30 cellular contexts compared by ENCODE assay signal in genomic region chr19:43749152-43749551, GRCh38. TPM values are rescaled to one million over a fixed set of nuclear protein-coding genes. Genes with fewer than 3 reads are reported as not detected.
DNase-seq lines count a peak whose midpoint lies in the region; ATAC-seq, FAIRE-seq and TF ChIP-seq lines count a peak whose summit lies in the region.
"Had no signal": no experiment of that assay in that cellular context is flagged by ENCODE, and none has a peak within 500 bp of the region (broad histone marks: within the 10 kb centered on the region; RNA-seq: fewer than 3 reads in every experiment).

No MANE protein-coding gene starts in this region.

- H2BK12ac ChIP-seq in trophoblast cell (ENCODE audit: low read length): no peak overlapping the region

- H2AFZ ChIP-seq in IMR-90 (replicated peaks; ENCODE audit: low read length, poor library complexity) (no peak overlapping the region), astrocyte (ENCODE audit: low read depth, low read length) (no peak overlapping the region), trophoblast cell (ENCODE audit: insufficient read depth, low read length, poor library complexity) (no peak overlapping the region)

- H3K23ac ChIP-seq in IMR-90 (ENCODE audit: low read depth, low read length): no peak overlapping the region
- H3K23ac ChIP-seq in trophoblast cell (ENCODE audit: low read length): no peak overlapping the region

- H2AK5ac ChIP-seq in IMR-90 (ENCODE audit: low read depth, low read length): no peak overlapping the region
- no peak overlapping the region for H2AK5ac ChIP-seq in trophoblast cell (ENCODE audit: low read length)

- in situ Hi-C loops in IMR-90 (cut with MboI; ENCODE audit: low sequenced_read_pairs): loop anchor here (5.0 kb wide), 1 partner anchor 33 kb away; the partner anchor contains the start of gene KCNN4

- H4K8ac ChIP-seq in IMR-90 (ENCODE audit: low read depth in 2 of 2, low read length in 2 of 2) (no peak overlapping the region), trophoblast cell (ENCODE audit: low read depth, low read length) (no peak overlapping the region)

- dilution Hi-C loops in IMR-90 (cut with HindIII; ENCODE audit: low sequenced_read_pairs, unreplicated experiment): no loop called here

- intact Hi-C loops in IMR-90 (cut with micrococcal nuclease): no loop called here

- no peak overlapping the region for H2BK15ac ChIP-seq in IMR-90 (ENCODE audit: low read depth, low read length)

- peaks cover 22% of the 10 kb centered on the region; the same call in 1 of the 2 replicates for H4K20me1 ChIP-seq in IMR-90 (ENCODE audit: insufficient read depth, low read length)
- H4K20me1 ChIP-seq in astrocyte (ENCODE audit: insufficient read depth, low read length): peaks cover 4% of the 10 kb centered on the region

- no peak overlapping the region for H2AK9ac ChIP-seq in IMR-90 (replicated peaks; ENCODE audit: low read depth, low read length, poor library complexity)

- POLR2A ChIA-PET in IMR-90 (lab: Charles Lee; ENCODE audit: unreplicated experiment): no interaction called here

- H2BK5ac ChIP-seq in IMR-90 (ENCODE audit: low read depth, low read length, poor library complexity, severe bottlenecking) (no peak overlapping the region), trophoblast cell (ENCODE audit: low read depth, low read length, poor library complexity) (peak overlapping the region; percentile 27)

- CTCF ChIA-PET in IMR-90 (lab: Yijun Ruan, JAX): no interaction called here

- no peak overlapping the region for H3K27ac ChIP-seq in IMR-90 (ENCODE audit: insufficient read depth, low read length)
- H3K27ac ChIP-seq in astrocyte (ENCODE audit: low read depth, low read length): no peak overlapping the region
- no peak overlapping the region for H3K27ac ChIP-seq in trophoblast cell (ENCODE audit: low read depth, low read length)
- H3K27ac ChIP-seq: epithelial cell of prostate, heart right ventricle, SJCRH30, testis, uterus had no signal

- no peak for DNase-seq in activated naive CD4-positive, alpha-beta T cell treated with anti-CD3 and anti-CD28 coated beads, Interleukin-2, amount 50 U/mL, for 16 hours
- no peak for DNase-seq in IMR-90
- no peak for DNase-seq in astrocyte (ENCODE audit: low read depth)
- DNase-seq in trophoblast cell: no peak
- DNase-seq in progenitor cell of endocrine pancreas (ENCODE audit: low spot score, unreplicated experiment): no peak
- DNase-seq in NCI-H2196 (lab: John Stamatoyannopoulos, UW; ENCODE audit: unreplicated experiment): no peak
- DNase-seq in 8988T: no peak
- DNase-seq: activated CD4-positive, alpha-beta T cell treated with anti-CD3 and anti-CD28 coated beads for 48 hours; activated CD8-positive, alpha-beta memory T cell treated with anti-CD3 and anti-CD28 coated beads, Interleukin-2, amount 50 U/mL, for 4 hours; activated gamma-delta T cell treated with Interleukin-2 at 50 U/mL for 16 hours; aorta; H7; heart right ventricle; Kasumi-1; NCI-H2171; NCI-H526; occipital lobe; Peyer's patch; retina; SJCRH30; stimulated activated CD4-positive, alpha-beta T cell treated with anti-CD3 and anti-CD28 coated beads, Interleukin-2, amount 100 ng/mL, for 24 hours; T-cell; testis; uterus had no signal

- H3K14ac ChIP-seq in IMR-90 (replicated peaks; ENCODE audit: low read depth, low read length) (no peak overlapping the region), trophoblast cell (ENCODE audit: low read length) (no peak overlapping the region)

- H3K56ac ChIP-seq in IMR-90 (ENCODE audit: extremely low read depth, insufficient read depth, low read length): no peak overlapping the region

- H3K9me1 ChIP-seq in IMR-90 (ENCODE audit: insufficient read depth, low read length): peaks cover 8% of the 10 kb centered on the region; the same call in 1 of the 2 replicates

- H2BK120ac ChIP-seq in IMR-90 (ENCODE audit: low read depth, low read length) (no peak overlapping the region), trophoblast cell (ENCODE audit: insufficient read depth, low read length, poor library complexity) (no peak overlapping the region)

- WGBS in IMR-90 (ENCODE audit: extremely low coverage in 2 of 2, insufficient read length in 1 of 2), 2 experiments: 85% methylated on average over 5 of the region's 7 CpGs; no CpG with 5 or more reads in 1 of the 2 experiments
- WGBS in trophoblast cell (ENCODE audit: extremely low coverage, insufficient coverage, insufficient read length): no CpG with 5 or more reads among the region's 7 CpGs

- H3K79me2 ChIP-seq in astrocyte (ENCODE audit: insufficient read depth, low read length) (peaks cover 37% of the 10 kb centered on the region), trophoblast cell (ENCODE audit: control insufficient read depth, insufficient read depth, low read length, poor library complexity) (peaks cover 3% of the 10 kb centered on the region)

- no peak overlapping the region for H2BK20ac ChIP-seq in IMR-90 (ENCODE audit: low read depth, low read length)

- H4K12ac ChIP-seq in trophoblast cell (ENCODE audit: low read depth, low read length): no peak overlapping the region

- peaks cover 40% of the 10 kb centered on the region for H3K36me3 ChIP-seq in IMR-90 (ENCODE audit: control insufficient read depth, insufficient read depth, low read length)
- H3K36me3 ChIP-seq in astrocyte (ENCODE audit: insufficient read depth, low read length): peaks cover 41% of the 10 kb centered on the region
- H3K36me3 ChIP-seq in trophoblast cell (ENCODE audit: control insufficient read depth in 1 of 2, insufficient read depth in 2 of 2, low read length in 2 of 2): peaks cover 40 to 53% of the 10 kb centered on the region in 2 experiments
- H3K36me3 ChIP-seq: uterus had no signal

- no peaks in the 10 kb centered on the region for H3K27me3 Mint-ChIP-seq in activated naive CD4-positive, alpha-beta T cell treated with anti-CD3 and anti-CD28 coated beads, Interleukin-2, amount 50 U/mL, for 24 hours
- H3K27me3 Mint-ChIP-seq in astrocyte (ENCODE audit: low read depth, unreplicated experiment): no peaks in the 10 kb centered on the region
- H3K27me3 Mint-ChIP-seq in progenitor cell of endocrine pancreas: no peaks in the 10 kb centered on the region
- H3K27me3 Mint-ChIP-seq: T-cell had no signal

- H3K27ac Mint-ChIP-seq in activated naive CD4-positive, alpha-beta T cell treated with anti-CD3 and anti-CD28 coated beads, Interleukin-2, amount 50 U/mL, for 24 hours: peak overlapping the region; percentile 73
- H3K27ac Mint-ChIP-seq in astrocyte (ENCODE audit: unreplicated experiment) (no peak overlapping the region), progenitor cell of endocrine pancreas (no peak overlapping the region)

- TF ChIP-seq CTCF in IMR-90 (conservative IDR thresholded peaks at IDR 0.05; ENCODE audit: low read depth, low read length) (no peak), astrocyte (IDR thresholded peaks at IDR 0.05; ENCODE audit: insufficient read depth, low read depth, low read length) (no peak), progenitor cell of endocrine pancreas (IDR thresholded peaks at IDR 0.05; ENCODE audit: unreplicated experiment) (no peak)

- H3K9me3 ChIP-seq in IMR-90 (ENCODE audit: control insufficient read depth, insufficient read depth, low read length) (no peaks in the 10 kb centered on the region), astrocyte (ENCODE audit: insufficient read depth, low read depth, low read length) (no peaks in the 10 kb centered on the region), trophoblast cell (ENCODE audit: insufficient read depth, low read depth, low read length) (no peaks in the 10 kb centered on the region)
- H3K9me3 ChIP-seq: heart right ventricle, Peyer's patch, SJCRH30, testis, uterus had no signal

- H3K4me3 Mint-ChIP-seq in activated naive CD4-positive, alpha-beta T cell treated with anti-CD3 and anti-CD28 coated beads, Interleukin-2, amount 50 U/mL, for 24 hours: no peak overlapping the region
- H3K4me3 Mint-ChIP-seq in astrocyte (ENCODE audit: unreplicated experiment): peak overlapping the region; percentile 17
- H3K4me3 Mint-ChIP-seq in progenitor cell of endocrine pancreas (ENCODE audit: low read depth): no peak overlapping the region
- H3K4me3 Mint-ChIP-seq: T-cell had no signal

- ATAC-seq in IMR-90 (ENCODE audit: low read depth): no peak
- ATAC-seq: heart right ventricle, T-cell had no signal

- peaks cover 55% of the 10 kb centered on the region for H3K4me1 Mint-ChIP-seq in activated naive CD4-positive, alpha-beta T cell treated with anti-CD3 and anti-CD28 coated beads, Interleukin-2, amount 50 U/mL, for 24 hours
- H3K4me1 Mint-ChIP-seq in astrocyte (ENCODE audit: low read depth, unreplicated experiment): peaks cover 28% of the 10 kb centered on the region
- peaks cover 8% of the 10 kb centered on the region for H3K4me1 Mint-ChIP-seq in progenitor cell of endocrine pancreas (ENCODE audit: low read depth)

- TF ChIP-seq POLR2A in IMR-90 (IDR thresholded peaks at IDR 0.05; ENCODE audit: low read depth, low read length): no peak

- H4K91ac ChIP-seq in IMR-90 (ENCODE audit: insufficient read depth, low read depth, low read length) (no peak overlapping the region), trophoblast cell (ENCODE audit: low read depth, low read length) (no peak overlapping the region)

- H3K36me3 Mint-ChIP-seq in activated naive CD4-positive, alpha-beta T cell treated with anti-CD3 and anti-CD28 coated beads, Interleukin-2, amount 50 U/mL, for 24 hours: peaks cover 32% of the 10 kb centered on the region
- H3K36me3 Mint-ChIP-seq in astrocyte (ENCODE audit: low read depth, unreplicated experiment): peaks cover 29% of the 10 kb centered on the region
- peaks cover 32% of the 10 kb centered on the region for H3K36me3 Mint-ChIP-seq in progenitor cell of endocrine pancreas (ENCODE audit: insufficient read depth)

- H3K4me1 ChIP-seq in IMR-90 (ENCODE audit: control insufficient read depth, insufficient read depth, low read length): peaks cover 11% of the 10 kb centered on the region
- peaks cover 31% of the 10 kb centered on the region for H3K4me1 ChIP-seq in astrocyte (ENCODE audit: insufficient read depth, low read length)
- H3K4me1 ChIP-seq in trophoblast cell (ENCODE audit: control insufficient read depth in 1 of 2, insufficient read depth in 2 of 2, low read length in 2 of 2): peaks cover 20 to 28% of the 10 kb centered on the region in 2 experiments
- H3K4me1 ChIP-seq: uterus had no signal

- H3K18ac ChIP-seq in IMR-90 (ENCODE audit: low read depth, low read length) (no peak overlapping the region), trophoblast cell (ENCODE audit: low read length) (peak overlapping the region; percentile 25)

- FAIRE-seq in astrocyte (lab: Jason Lieb, UNC): no peak

- no TSS peak for BruUV-seq in IMR-90 (replicated peaks; lab: Mats Ljungman, UMichigan)

- H3K79me1 ChIP-seq in IMR-90 (ENCODE audit: low read depth in 1 of 2, low read length in 2 of 2): peaks cover 12 to 63% of the 10 kb centered on the region in 2 experiments
- peaks cover 21% of the 10 kb centered on the region for H3K79me1 ChIP-seq in trophoblast cell (ENCODE audit: low read length)

- no peak overlapping the region for H4K5ac ChIP-seq in IMR-90 (ENCODE audit: low read depth, low read length)

- H3K27me3 ChIP-seq in IMR-90 (ENCODE audit: control insufficient read depth, insufficient read depth, low read length): no peaks in the 10 kb centered on the region
- H3K27me3 ChIP-seq in astrocyte (ENCODE audit: insufficient read depth, low read length): no peaks in the 10 kb centered on the region
- H3K27me3 ChIP-seq in trophoblast cell (ENCODE audit: insufficient read depth, low read length): no peaks in the 10 kb centered on the region
- H3K27me3 ChIP-seq: heart right ventricle, Peyer's patch, SJCRH30, testis, uterus had no signal

- H3K4me2 ChIP-seq in IMR-90 (ENCODE audit: low read depth, low read length) (no peak overlapping the region), astrocyte (ENCODE audit: low read length) (no peak overlapping the region), trophoblast cell (ENCODE audit: low read length) (no peak overlapping the region)
- H3K4me2 ChIP-seq: smooth muscle cell had no signal

- no peaks in the 10 kb centered on the region for H3K9me3 Mint-ChIP-seq in activated naive CD4-positive, alpha-beta T cell treated with anti-CD3 and anti-CD28 coated beads, Interleukin-2, amount 50 U/mL, for 24 hours
- H3K9me3 Mint-ChIP-seq in astrocyte (ENCODE audit: unreplicated experiment) (no peaks in the 10 kb centered on the region), progenitor cell of endocrine pancreas (ENCODE audit: low read depth) (no peaks in the 10 kb centered on the region)
- H3K9me3 Mint-ChIP-seq: T-cell had no signal

- H3K4ac ChIP-seq in IMR-90 (ENCODE audit: low read depth, low read length): no peak overlapping the region
- H3K4ac ChIP-seq in trophoblast cell (ENCODE audit: low read depth, low read length): no peak overlapping the region

- no peak overlapping the region for H3K9ac ChIP-seq in IMR-90 (ENCODE audit: low read depth, low read length)
- H3K9ac ChIP-seq in astrocyte (ENCODE audit: low read length): no peak overlapping the region
- no peak overlapping the region for H3K9ac ChIP-seq in trophoblast cell (ENCODE audit: low read length)

- TF ChIP-seq RAD21 in IMR-90 (IDR thresholded peaks at IDR 0.05; ENCODE audit: low read length): no peak

- H3K4me3 ChIP-seq in IMR-90 (ENCODE audit: insufficient read depth, low read depth, low read length) (no peak overlapping the region), astrocyte (ENCODE audit: insufficient read depth, low read depth, low read length) (no peak overlapping the region), trophoblast cell (ENCODE audit: low read depth, low read length) (no peak overlapping the region)
- H3K4me3 ChIP-seq: heart right ventricle, Peyer's patch, SJCRH30, smooth muscle cell, testis, uterus had no signal

RNA-seq across cellular contexts. Expression of gene SMG9, which starts 5.6 kb away (rescaled TPM):
- total RNA-seq in IMR-90 (2012; rRNA removed): 4.8 and 5.8 TPM in 2 replicates
- 21.4 and 24.3 TPM in 2 replicates for polyA plus RNA-seq in IMR-90 (2012; rRNA removed)
- 8.3 and 9.1 TPM in 2 replicates for polyA plus RNA-seq in IMR-90 (2012; cell fraction: cytosol; rRNA removed)
- 60.7 and 76.3 TPM in 2 replicates for polyA plus RNA-seq in IMR-90 (2012; cell fraction: nucleus; rRNA removed; ENCODE audit: low replicate concordance)
- total RNA-seq in astrocyte: 35.0 and 37.0 TPM in 2 replicates
- 29.5 and 29.9 TPM in 2 replicates for polyA plus RNA-seq in trophoblast cell (2013)
- total RNA-seq in progenitor cell of endocrine pancreas: 74.9 and 78.9 TPM in 2 replicates

RNA-seq across cellular contexts. Expression of gene KCNN4, which starts 31.6 kb away (rescaled TPM):
- total RNA-seq in IMR-90 (2012; rRNA removed) (0.54 and 0.83 TPM in 2 replicates), astrocyte (2.6 and 3.6 TPM in 2 replicates), progenitor cell of endocrine pancreas (0.31 and 0.34 TPM in 2 replicates)
- 0.99 and 1.2 TPM in 2 replicates for polyA plus RNA-seq in IMR-90 (2012; rRNA removed)
- polyA plus RNA-seq in IMR-90 (2012; cell fraction: cytosol; rRNA removed): 0.80 and 0.93 TPM in 2 replicates
- 1.3 and 4.5 TPM in 2 replicates for polyA plus RNA-seq in IMR-90 (2012; cell fraction: nucleus; rRNA removed; ENCODE audit: low replicate concordance)
- 46.3 and 48.1 TPM in 2 replicates for polyA plus RNA-seq in trophoblast cell (2013)

RNA-seq across cellular contexts. Expression of gene IRGC, which starts 33.3 kb away (rescaled TPM):
- not detected in 2 replicates for total RNA-seq in IMR-90 (2012; rRNA removed)
- polyA plus RNA-seq in IMR-90 (2012; rRNA removed): not detected in 2 replicates
- not detected in 2 replicates for polyA plus RNA-seq in IMR-90 (2012; cell fraction: cytosol; rRNA removed)
- not detected in 2 replicates for polyA plus RNA-seq in IMR-90 (2012; cell fraction: nucleus; rRNA removed; ENCODE audit: low replicate concordance)
- total RNA-seq in astrocyte: not detected in 2 replicates
- not detected in 2 replicates for polyA plus RNA-seq in trophoblast cell (2013)
- not detected in 2 replicates for total RNA-seq in progenitor cell of endocrine pancreas
- total RNA-seq: aorta, H7, heart right ventricle, HT1080, myocyte, occipital lobe, Peyer's patch, SJCRH30, smooth muscle cell, T-cell, uterus had no signal
- polyA plus RNA-seq: AG04450, aorta, heart right ventricle, smooth muscle cell had no signal

RNA-seq across cellular contexts. Expression of gene LYPD5, which starts 53.1 kb away (rescaled TPM):
- total RNA-seq in IMR-90 (2012; rRNA removed): under 0.01 and 0.36 TPM in 2 replicates
- 0.27 and 0.31 TPM in 2 replicates for polyA plus RNA-seq in IMR-90 (2012; rRNA removed)
- 0.15 and 0.93 TPM in 2 replicates for polyA plus RNA-seq in IMR-90 (2012; cell fraction: cytosol; rRNA removed)
- polyA plus RNA-seq in IMR-90 (2012; cell fraction: nucleus; rRNA removed; ENCODE audit: low replicate concordance): 0.36 and 0.54 TPM in 2 replicates
- not detected in 2 replicates for total RNA-seq in astrocyte
- 75.1 and 79.1 TPM in 2 replicates for polyA plus RNA-seq in trophoblast cell (2013)
- not detected in 2 replicates for total RNA-seq in progenitor cell of endocrine pancreas
